In genomic region chr7:101602484-101603241, GRCh38 we compare ENCODE assay signal across 9 cellular contexts. TPM values are rescaled to one million over a fixed set of nuclear protein-coding genes. Genes with fewer than 3 reads are reported as not detected.
DNase-seq lines count a peak whose midpoint lies in the region; ATAC-seq lines count a peak whose summit lies in the region.
"Had no signal": no experiment of that assay in that cellular context is flagged by ENCODE, and none has a peak within 500 bp of the region (broad histone marks: within the 10 kb centered on the region; RNA-seq: fewer than 3 reads in every experiment).

No MANE protein-coding gene starts in this region.

- peak; percentile 92 for DNase-seq in D341Med (ENCODE audit: low spot score)
- peak; percentile 87 for DNase-seq in NT2/D1 (ENCODE audit: low read depth, low spot score)
- peak; percentile 36 for DNase-seq in activated CD8-positive, alpha-beta memory T cell treated with anti-CD3 and anti-CD28 coated beads, Interleukin-2, amount 50 U/mL, for 24 hours (ENCODE audit: extremely low read depth)
- DNase-seq in epithelial cell of prostate (ENCODE audit: low read depth, low spot score), result peak; percentile 10
- DNase-seq in naive B cell, result peak; percentile 49
- DNase-seq in stimulated activated CD8-positive, alpha-beta memory T cell treated with anti-CD3 and anti-CD28 coated beads, Interleukin-7, amount 100 ng/mL, for 24 hours (ENCODE audit: low read depth), result peak; percentile 33

- no peak overlapping the region for H3K4me3 ChIP-seq in NT2/D1 (ENCODE audit: insufficient read length, low read depth)

- H3K27ac Mint-ChIP-seq in naive B cell, result no peak overlapping the region
- H3K27ac Mint-ChIP-seq: activated naive CD4-positive, alpha-beta T cell treated with anti-CD3 and anti-CD28 coated beads, Interleukin-2, amount 50 U/mL, for 24 hours had no signal

- H3K27me3 ChIP-seq in NT2/D1 (ENCODE audit: insufficient read depth, insufficient read length), result peaks cover 7% of the 10 kb centered on the region

- peaks cover 0 to 7% (median 0%) of the 10 kb centered on the region in 3 donors for H3K27me3 Mint-ChIP-seq in naive B cell
- H3K27me3 Mint-ChIP-seq: activated naive CD4-positive, alpha-beta T cell treated with anti-CD3 and anti-CD28 coated beads, Interleukin-2, amount 50 U/mL, for 24 hours had no signal

- no peaks in the 10 kb centered on the region for H3K9me3 Mint-ChIP-seq in naive B cell
- H3K9me3 Mint-ChIP-seq: activated naive CD4-positive, alpha-beta T cell treated with anti-CD3 and anti-CD28 coated beads, Interleukin-2, amount 50 U/mL, for 24 hours had no signal

- H3K36me3 ChIP-seq in NT2/D1 (ENCODE audit: insufficient read depth, insufficient read length, low read length), result no peaks in the 10 kb centered on the region

- H3K4me3 Mint-ChIP-seq in naive B cell, result no peak overlapping the region
- H3K4me3 Mint-ChIP-seq: activated naive CD4-positive, alpha-beta T cell treated with anti-CD3 and anti-CD28 coated beads, Interleukin-2, amount 50 U/mL, for 24 hours had no signal

- H3K4me1 ChIP-seq in NT2/D1 (ENCODE audit: insufficient read depth, insufficient read length), result peaks cover 15% of the 10 kb centered on the region

- H3K9ac ChIP-seq in NT2/D1 (ENCODE audit: insufficient read length, low read depth), result peak overlapping the region; percentile 32

- no peaks in the 10 kb centered on the region for H3K4me1 Mint-ChIP-seq in naive B cell
- H3K4me1 Mint-ChIP-seq: activated naive CD4-positive, alpha-beta T cell treated with anti-CD3 and anti-CD28 coated beads, Interleukin-2, amount 50 U/mL, for 24 hours had no signal

- no peak overlapping the region for H3K27ac ChIP-seq in epithelial cell of prostate

- ATAC-seq in HG03045 (IDR thresholded peaks at IDR 0.05; ENCODE audit: unreplicated experiment), result peak; percentile 48
- peak; percentile 74 to 86 for ATAC-seq in naive B cell (ENCODE audit: low read depth in 2 of 2)
- ATAC-seq in GM21381 (IDR thresholded peaks at IDR 0.05; ENCODE audit: unreplicated experiment), result no peak

- H3K36me3 Mint-ChIP-seq in naive B cell, result no peaks in the 10 kb centered on the region
- H3K36me3 Mint-ChIP-seq: activated naive CD4-positive, alpha-beta T cell treated with anti-CD3 and anti-CD28 coated beads, Interleukin-2, amount 50 U/mL, for 24 hours had no signal

- H3K9me3 ChIP-seq in NT2/D1 (ENCODE audit: insufficient read depth, low read length), result no peaks in the 10 kb centered on the region

RNA-seq across cellular contexts. Expression of gene MYL10, which starts 26.4 kb away (rescaled TPM):
- polyA plus RNA-seq in naive B cell (ENCODE audit: low read depth in 6 of 6), result not detected

Comparison
In these comparisons a context has a peak if more than half of its experiments do, and no peak if none do; other contexts are left out.
1. DNase-seq: peak in every context shown above with its lines; median percentile 92 in D341Med; 87 in NT2/D1; 49 in naive B cell; 36 in activated CD8-positive, alpha-beta memory T cell treated with anti-CD3 and anti-CD28 coated beads, Interleukin-2, amount 50 U/mL, for 24 hours; 33 in stimulated activated CD8-positive, alpha-beta memory T cell treated with anti-CD3 and anti-CD28 coated beads, Interleukin-7, amount 100 ng/mL, for 24 hours; 10 in epithelial cell of prostate.